In the genomic region with DNA sequence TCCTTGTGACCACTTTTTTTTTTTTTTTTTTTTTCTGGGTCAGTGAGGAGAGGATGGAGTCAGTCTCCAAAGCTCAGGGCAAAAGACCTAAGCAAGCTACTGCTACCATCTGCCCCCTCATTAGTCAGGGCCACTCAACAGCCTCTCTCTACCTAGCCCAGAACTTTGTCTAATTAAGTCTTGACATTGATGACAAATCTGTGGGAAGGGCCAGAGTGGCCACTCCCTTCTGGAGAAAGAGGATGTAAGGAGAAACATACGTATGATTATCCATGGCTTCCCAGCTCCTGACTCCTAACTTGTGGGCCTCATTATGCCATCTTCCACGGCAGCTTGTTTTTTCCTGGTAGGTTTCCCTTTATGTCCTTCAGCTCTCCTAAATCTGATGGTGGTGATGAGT, we compare ENCODE assay signal across 17 cellular contexts. TPM values are rescaled to one million over a fixed set of nuclear protein-coding genes. Genes with fewer than 3 reads are reported as not detected.
DNase-seq lines count a peak whose midpoint lies in the region; ATAC-seq and TF ChIP-seq lines count a peak whose summit lies in the region.
"Had no signal": no experiment of that assay in that cellular context is flagged by ENCODE, and none has a peak within 500 bp of the region (broad histone marks: within the 10 kb centered on the region; RNA-seq: fewer than 3 reads in every experiment).

No MANE protein-coding gene starts in this region.

- H3K4me1 ChIP-seq in PC-3 (ENCODE audit: insufficient read depth, low read length) (no peaks in the 10 kb centered on the region), osteoblast (ENCODE audit: insufficient read depth, low read length) (no peaks in the 10 kb centered on the region), neural progenitor cell (peaks cover 7% of the 10 kb centered on the region), colonic mucosa (no peaks in the 10 kb centered on the region)

- peak; percentile 19; the same call in 1 of the 2 replicates for ATAC-seq in PC-3
- ATAC-seq in HG02642 (IDR thresholded peaks at IDR 0.05; ENCODE audit: poor library complexity, unreplicated experiment) = no peak

- H3K9me2 ChIP-seq in PC-3 (replicated peaks; ENCODE audit: low read length) = no peaks in the 10 kb centered on the region

- POLR2A ChIA-PET in PC-3 (lab: Charles Lee; ENCODE audit: unreplicated experiment) = no interaction called here

- H4K20me1 ChIP-seq in PC-3 (ENCODE audit: low read length) = 0 out of 2 replicates have a peak, but pooled peaks cover 6% of the 10 kb centered on the region
- H4K20me1 ChIP-seq in osteoblast (ENCODE audit: insufficient read depth, low read length) = no peaks in the 10 kb centered on the region
- no peaks in the 10 kb centered on the region for H4K20me1 ChIP-seq in neural progenitor cell (ENCODE audit: low read depth)

- peaks cover 36% of the 10 kb centered on the region for H3K4me1 Mint-ChIP-seq in neural progenitor cell

- no TSS peak for BruUV-seq in PC-3 (replicated peaks; lab: Mats Ljungman, UMichigan)

- CTCF ChIA-PET in PC-3 (lab: Charles Lee) = no interaction called here

- H3F3A ChIP-seq in PC-3 (ENCODE audit: low read length, unreplicated experiment) = no peaks in the 10 kb centered on the region
- H3F3A ChIP-seq in neural progenitor cell (ENCODE audit: low read depth) = peaks cover 19% of the 10 kb centered on the region

- no peaks in the 10 kb centered on the region for H3K9me3 Mint-ChIP-seq in neural progenitor cell

- DNase-seq in NCI-H82 (lab: John Stamatoyannopoulos, UW) (peak; percentile 62), NCI-H82 treated with DMSO at 0.1 percent for 48 hours (lab: John Stamatoyannopoulos, UW; ENCODE audit: unreplicated experiment) (no peak), PC-3 (peak; percentile 25), epithelial cell of esophagus (ENCODE audit: low read depth) (peak; percentile 57), osteoblast (ENCODE audit: insufficient read length, low spot score, missing footprints) (peak; percentile 30), neural progenitor cell (ENCODE audit: low spot score) (no peak), colonic mucosa (no peak)
- DNase-seq: 8988T, C1 segment of cervical spinal cord, DMS79, GF-D8, GOT3, NCI-H1048, NCI-H146, NCI-H774 had no signal

- peaks cover 3% of the 10 kb centered on the region for H3K36me3 Mint-ChIP-seq in neural progenitor cell

- TF ChIP-seq CTCF in PC-3 (conservative IDR thresholded peaks at IDR 0.05; ENCODE audit: low read depth, low read length) (no peak), epithelial cell of esophagus (IDR thresholded peaks at IDR 0.05; ENCODE audit: insufficient read depth, low read depth, low read length, missing control alignments) (no peak), osteoblast (IDR thresholded peaks at IDR 0.05; ENCODE audit: extremely low read depth, low read depth, low read length) (no peak), neural progenitor cell (IDR thresholded peaks at IDR 0.05) (no peak), colonic mucosa (IDR thresholded peaks at IDR 0.05) (no peak)

- H3K27me3 ChIP-seq in PC-3 (ENCODE audit: low read length) (no peaks in the 10 kb centered on the region), osteoblast (ENCODE audit: insufficient read depth, low read length) (no peaks in the 10 kb centered on the region), neural progenitor cell (no peaks in the 10 kb centered on the region), colonic mucosa (no peaks in the 10 kb centered on the region)

- H3K27ac ChIP-seq in PC-3 (ENCODE audit: low read length) (no peak overlapping the region), osteoblast (ENCODE audit: low read depth, low read length) (no peak overlapping the region), neural progenitor cell (no peak overlapping the region), colonic mucosa (no peak overlapping the region)

- H3K79me2 ChIP-seq in PC-3 (ENCODE audit: low read length) = no peaks in the 10 kb centered on the region
- H3K79me2 ChIP-seq in osteoblast (ENCODE audit: insufficient read depth, low read length) = no peaks in the 10 kb centered on the region
- no peaks in the 10 kb centered on the region for H3K79me2 ChIP-seq in neural progenitor cell (ENCODE audit: low read depth)

- no peak overlapping the region for H3K27ac Mint-ChIP-seq in neural progenitor cell

- H3K9ac ChIP-seq in PC-3 (ENCODE audit: low read length) = no peak overlapping the region
- H3K9ac ChIP-seq in neural progenitor cell = no peak overlapping the region
- H3K9ac ChIP-seq in colonic mucosa (ENCODE audit: low read depth in 2 of 2, low read length in 2 of 2) = no peak overlapping the region

- H3K27me3 Mint-ChIP-seq in neural progenitor cell (ENCODE audit: insufficient read depth, low read depth) = peaks cover 2% of the 10 kb centered on the region

- H2AFZ ChIP-seq in PC-3 (ENCODE audit: low read length) (no peak overlapping the region), osteoblast (ENCODE audit: low read length) (no peak overlapping the region), neural progenitor cell (replicated peaks) (no peak overlapping the region)

- H3K4me2 ChIP-seq in PC-3 (ENCODE audit: low read length) (no peak overlapping the region), osteoblast (ENCODE audit: insufficient read depth, low read length) (no peak overlapping the region), neural progenitor cell (no peak overlapping the region)

- intact Hi-C loops in PC-3 (cut with micrococcal nuclease) = loop anchor here (5.0 kb wide), 1 partner anchor 377 kb away; no protein-coding TSS in a partner anchor
- intact Hi-C loops in colonic mucosa (cut with DNase I) = no loop called here

- H3K9me3 ChIP-seq in PC-3 (ENCODE audit: low read length) (no peaks in the 10 kb centered on the region), osteoblast (ENCODE audit: low read depth, low read length) (no peaks in the 10 kb centered on the region), neural progenitor cell (ENCODE audit: low read depth) (no peaks in the 10 kb centered on the region), colonic mucosa (no peaks in the 10 kb centered on the region)

- no peak overlapping the region for H3K4me3 Mint-ChIP-seq in neural progenitor cell

- H3K4me3 ChIP-seq in PC-3 (ENCODE audit: low read length) = no peak overlapping the region
- H3K4me3 ChIP-seq in epithelial cell of esophagus (ENCODE audit: low read length) = no peak overlapping the region
- H3K4me3 ChIP-seq in osteoblast (ENCODE audit: insufficient read depth, low read length) = no peak overlapping the region
- H3K4me3 ChIP-seq in neural progenitor cell = no peak overlapping the region
- H3K4me3 ChIP-seq in colonic mucosa = no peak overlapping the region

- H3K36me3 ChIP-seq in PC-3 (ENCODE audit: low read depth, low read length) (no peaks in the 10 kb centered on the region), osteoblast (ENCODE audit: insufficient read depth, low read length) (no peaks in the 10 kb centered on the region), neural progenitor cell (no peaks in the 10 kb centered on the region), colonic mucosa (no peaks in the 10 kb centered on the region)

RNA-seq across cellular contexts. Expression of a gene that starts 37.9 kb away (rescaled TPM):
- total RNA-seq in PC-3 (2014; rRNA removed) = 0.04 TPM in 1 of 2 replicates, not detected in the other
- total RNA-seq in osteoblast = 0.36 TPM in 1 of 2 replicates, not detected in the other
- total RNA-seq in neural progenitor cell (ENCODE audit: low replicate concordance) = 0.22 and 0.69 TPM in 2 replicates
- total RNA-seq in colonic mucosa = 10 to 100 TPM; 58.4 to 70.4 TPM
- total RNA-seq: SK-MEL-5 had no signal

Comparison
In these comparisons a context has a peak if more than half of its experiments do, and no peak if none do; other contexts are left out.
1. DNase-seq: peak in NCI-H82 (single experiment), PC-3 (single experiment), epithelial cell of esophagus (single experiment) and osteoblast (single experiment); none in NCI-H82 treated with DMSO at 0.1 percent for 48 hours (single experiment), neural progenitor cell (single experiment) and colonic mucosa (single experiment).
2. RNA of a gene that starts 37.9 kb away (total RNA-seq): 58.4 to 70.4 TPM in colonic mucosa; 0.22 to 0.69 TPM in neural progenitor cell, 0.36 TPM in osteoblast and 0.04 TPM in PC-3; every median in the first group is over 10 times any median in the second.